Comparison of ENCODE assay signal across 20 cellular contexts in the genomic region with DNA sequence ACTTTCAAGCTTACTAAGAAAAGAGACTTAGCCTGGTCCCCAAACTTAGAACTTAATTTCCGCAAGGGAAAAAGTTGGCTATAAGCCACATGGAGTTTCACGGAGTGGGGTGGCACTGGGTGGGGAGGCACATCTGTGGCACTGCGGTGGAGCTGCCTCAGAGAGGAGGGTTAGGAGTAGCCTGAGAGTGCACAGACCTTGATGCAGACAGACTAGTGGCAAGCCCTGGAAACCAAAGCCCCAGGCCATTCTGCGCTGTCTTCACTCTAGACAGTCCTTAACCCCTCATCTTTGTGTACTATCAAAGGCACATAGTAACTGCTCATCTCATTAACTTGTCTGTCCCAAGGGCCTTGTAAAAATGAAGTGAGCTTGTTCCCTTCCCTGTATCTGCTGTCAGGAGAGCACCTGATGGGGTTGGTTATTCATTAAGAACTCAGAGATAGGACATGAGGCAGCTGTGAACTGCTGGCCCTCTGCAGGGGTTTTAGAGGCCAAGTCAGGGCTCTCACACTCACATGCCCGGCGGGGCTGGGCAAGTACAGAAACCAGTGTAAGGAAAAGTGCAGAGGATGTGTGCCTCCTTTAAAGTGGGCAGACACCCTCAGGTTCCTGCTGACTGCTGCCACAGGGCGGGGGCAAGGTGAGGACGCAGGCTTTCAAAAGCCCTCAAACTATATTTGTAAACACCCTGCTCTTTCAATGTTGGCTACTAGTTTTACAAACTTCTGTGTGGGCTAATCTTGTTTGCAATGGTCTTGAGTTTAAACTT. TPM values are rescaled to one million over a fixed set of nuclear protein-coding genes. Genes with fewer than 3 reads are reported as not detected.
DNase-seq lines count a peak whose midpoint lies in the region; ATAC-seq and TF ChIP-seq lines count a peak whose summit lies in the region.
"Had no signal": no experiment of that assay in that cellular context is flagged by ENCODE, and none has a peak within 500 bp of the region (broad histone marks: within the 10 kb centered on the region; RNA-seq: fewer than 3 reads in every experiment).

No MANE protein-coding gene starts in this region.

- no peaks in the 10 kb centered on the region for H3K9me3 Mint-ChIP-seq in CD4-positive, alpha-beta memory T cell
- no peaks in the 10 kb centered on the region for H3K9me3 Mint-ChIP-seq in natural killer cell
- H3K9me3 Mint-ChIP-seq: neural progenitor cell had no signal

- H3K9me3 ChIP-seq in CD4-positive, alpha-beta memory T cell (ENCODE audit: control insufficient read depth in 1 of 2, low read length in 2 of 2) = no peaks in the 10 kb centered on the region
- H3K9me3 ChIP-seq in KOPT-K1 (ENCODE audit: insufficient read depth, low read length, poor library complexity, severe bottlenecking) (no peaks in the 10 kb centered on the region), Karpas-422 (ENCODE audit: low read length) (no peaks in the 10 kb centered on the region)
- H3K9me3 ChIP-seq: right atrium auricular region had no signal

- H3K4me3 Mint-ChIP-seq in CD4-positive, alpha-beta memory T cell = peak overlapping the region; percentile 60 to 78 (median 70)
- peak overlapping the region; percentile 9 for H3K4me3 Mint-ChIP-seq in natural killer cell
- H3K4me3 Mint-ChIP-seq: neural progenitor cell had no signal

- H3K4me1 Mint-ChIP-seq in CD4-positive, alpha-beta memory T cell = peaks cover 35 to 89% (median 66%) of the 10 kb centered on the region in 4 donors
- H3K4me1 Mint-ChIP-seq in natural killer cell = peaks cover 0 to 30% of the 10 kb centered on the region in 2 donors
- H3K4me1 Mint-ChIP-seq: neural progenitor cell had no signal

- H4K20me1 ChIP-seq in Karpas-422 (ENCODE audit: insufficient read depth, low read depth, low read length) = no peaks in the 10 kb centered on the region

- no peak overlapping the region for H2AFZ ChIP-seq in Karpas-422 (ENCODE audit: low read length)
- H2AFZ ChIP-seq: GM23248, neural progenitor cell had no signal

- no peaks in the 10 kb centered on the region for H3K79me2 ChIP-seq in Karpas-422 (ENCODE audit: low read length)

- in situ Hi-C loops in GM13976 (cut with MboI; ENCODE audit: low sequenced_read_pairs, unreplicated experiment) = no loop called here

- H3K4me3 ChIP-seq in CD4-positive, alpha-beta memory T cell (ENCODE audit: low read length in 2 of 2) = peak overlapping the region in 1 of 2 donors; percentile 11
- no peak overlapping the region for H3K4me3 ChIP-seq in Karpas-422 (ENCODE audit: low read length)
- H3K4me3 ChIP-seq: GM23248, neural progenitor cell, right atrium auricular region had no signal

- no peaks in the 10 kb centered on the region for H3K27me3 Mint-ChIP-seq in CD4-positive, alpha-beta memory T cell
- H3K27me3 Mint-ChIP-seq in natural killer cell (ENCODE audit: low read depth in 2 of 2) = no peaks in the 10 kb centered on the region

- H3K4me2 ChIP-seq in Karpas-422 (ENCODE audit: low read depth, low read length, poor library complexity, severe bottlenecking) = no peak overlapping the region
- H3K4me2 ChIP-seq: neural progenitor cell had no signal

- H3K9ac ChIP-seq in Karpas-422 (ENCODE audit: low read length) = no peak overlapping the region
- H3K9ac ChIP-seq: GM23248, neural progenitor cell had no signal

- H3K27ac Mint-ChIP-seq in CD4-positive, alpha-beta memory T cell = peak overlapping the region; percentile 68 to 91 (median 84)
- peak overlapping the region in 1 of 2 donors; percentile 22 for H3K27ac Mint-ChIP-seq in natural killer cell
- H3K27ac Mint-ChIP-seq: neural progenitor cell had no signal

- no peak for TF ChIP-seq CTCF in natural killer cell (IDR thresholded peaks at IDR 0.05)
- TF ChIP-seq CTCF in GM13976 (IDR thresholded peaks at IDR 0.05; ENCODE audit: borderline replicate concordance, control extremely low read depth, extremely low read depth, insufficient read depth, missing control alignments) = no peak

- H3K27ac ChIP-seq in CD4-positive, alpha-beta memory T cell (ENCODE audit: low read depth, low read length) = peak overlapping the region; percentile 26
- peak overlapping the region; percentile 19 for H3K27ac ChIP-seq in KOPT-K1 (ENCODE audit: low read depth, low read length, poor library complexity, severe bottlenecking)
- no peak overlapping the region for H3K27ac ChIP-seq in Karpas-422 (ENCODE audit: low read length)
- H3K27ac ChIP-seq: GM23248, neural progenitor cell, right atrium auricular region had no signal

- ATAC-seq in natural killer cell = peak in 2 of 3 donors; percentile 55 to 56
- no peak for ATAC-seq in GM19452 (IDR thresholded peaks at IDR 0.05; ENCODE audit: unreplicated experiment)

- peaks cover 66% of the 10 kb centered on the region for H3K36me3 ChIP-seq in CD4-positive, alpha-beta memory T cell (ENCODE audit: insufficient read depth, low read length)
- peaks cover 100% of the 10 kb centered on the region for H3K36me3 ChIP-seq in KOPT-K1 (ENCODE audit: insufficient read depth, low read length)
- peaks cover 40% of the 10 kb centered on the region; the same call in 1 of the 2 replicates for H3K36me3 ChIP-seq in Karpas-422 (ENCODE audit: insufficient read depth, low read length)

- POLR2A ChIA-PET in CD4-positive, alpha-beta memory T cell (lab: Charles Lee; ENCODE audit: partially characterized antibody) = interaction anchor here (0.7 to 9.1 kb wide), 14 partner anchors 9 to 112 kb away, joined by 3 to 108 read pairs (median 6); partner anchors contain the start of genes CXCR6 and FYCO1

- peak; percentile 36 to 55 (median 43) for DNase-seq in CD4-positive, alpha-beta memory T cell
- DNase-seq in activated gamma-delta T cell treated with Interleukin-2 at 50 U/mL for 16 hours = peak; percentile 59
- no peak for DNase-seq in natural killer cell
- no peak for DNase-seq in GM13976 (ENCODE audit: low spot score)
- no peak for DNase-seq in Karpas-422
- no peak for DNase-seq in DMS114 treated with DMSO at 0.1 percent for 48 hours (lab: John Stamatoyannopoulos, UW; ENCODE audit: unreplicated experiment)
- DNase-seq: AML-193, amniotic stem cell, DMS153, foreskin melanocyte, GM23248, mammary epithelial cell, NCI-H1694, NCI-H82 had no signal

- peaks cover 79 to 83% of the 10 kb centered on the region in 2 donors for H3K36me3 Mint-ChIP-seq in CD4-positive, alpha-beta memory T cell
- H3K36me3 Mint-ChIP-seq in natural killer cell = peaks cover 26% of the 10 kb centered on the region

- CTCF ChIA-PET in CD4-positive, alpha-beta memory T cell (lab: Charles Lee; ENCODE audit: partially characterized antibody) = interaction anchor here (0.9 to 14.1 kb wide), 12 partner anchors 9 to 404 kb away, joined by 3 to 153 read pairs (median 8); partner anchors contain the start of gene CXCR6

- peaks cover 71% of the 10 kb centered on the region for H3K4me1 ChIP-seq in CD4-positive, alpha-beta memory T cell (ENCODE audit: insufficient read depth, low read length)
- H3K4me1 ChIP-seq in Karpas-422 (ENCODE audit: low read length) = peaks cover 5% of the 10 kb centered on the region
- H3K4me1 ChIP-seq: neural progenitor cell had no signal

- H3K9me2 ChIP-seq in Karpas-422 (replicated peaks; ENCODE audit: insufficient read depth, low read length) = no peaks in the 10 kb centered on the region

- intact Hi-C loops in CD4-positive, alpha-beta memory T cell (cut with micrococcal nuclease) = loop anchor here (1.0 kb wide), 3 partner anchors 11 to 114 kb away; partner anchors contain the start of gene CXCR6
- intact Hi-C loops in natural killer cell (cut with micrococcal nuclease) = no loop called here

- no peaks in the 10 kb centered on the region for H3K27me3 ChIP-seq in CD4-positive, alpha-beta memory T cell (ENCODE audit: insufficient read depth, low read length)
- H3K27me3 ChIP-seq in Karpas-422 (ENCODE audit: low read length) = no peaks in the 10 kb centered on the region
- H3K27me3 ChIP-seq: neural progenitor cell, right atrium auricular region had no signal

RNA-seq across cellular contexts. Expression of gene CXCR6, which starts 22.2 kb away (rescaled TPM):
- total RNA-seq in CD4-positive, alpha-beta memory T cell = 1 to 10 TPM; 8.6 to 9.6 TPM
- polyA plus RNA-seq in CD4-positive, alpha-beta memory T cell = 10 to 100 TPM in 1 of 2 donors, 1 to 10 TPM in 1; 6.1 to 13.6 TPM
- total RNA-seq in natural killer cell = 1 to 10 TPM in 2 of 3 donors, under 1 TPM in 1; 0.95 to 2.1 (median 1.7) TPM
- not detected in 2 replicates for total RNA-seq in Karpas-422 (2014; rRNA removed; shearing (Covaris generic); ENCODE audit: low replicate concordance)
- total RNA-seq: chondrocyte, endothelial cell of umbilical vein, GM23248, mammary epithelial cell had no signal
- polyA plus RNA-seq: endothelial cell of umbilical vein, GM23248, mammary epithelial cell had no signal

RNA-seq across cellular contexts. Expression of gene FYCO1, which starts 30.2 kb away (rescaled TPM):
- total RNA-seq in CD4-positive, alpha-beta memory T cell = 10 to 100 TPM; 42.5 to 43.3 TPM
- 10 to 100 TPM in 1 of 2 donors, under 1 TPM in 1; 0.73 to 10.8 TPM for polyA plus RNA-seq in CD4-positive, alpha-beta memory T cell
- 10 to 100 TPM; 23.0 to 28.4 (median 27.5) TPM for total RNA-seq in natural killer cell
- 7.3 and 7.4 TPM in 2 replicates for total RNA-seq in Karpas-422 (2014; rRNA removed; shearing (Covaris generic); ENCODE audit: low replicate concordance)

Comparison
In these comparisons a context has a peak if more than half of its experiments do, and no peak if none do; other contexts are left out.
1. DNase-seq: peak in CD4-positive, alpha-beta memory T cell (5 of 5) and activated gamma-delta T cell treated with Interleukin-2 at 50 U/mL for 16 hours (single experiment); none in natural killer cell (single experiment), GM13976 (single experiment), Karpas-422 (single experiment) and DMS114 treated with DMSO at 0.1 percent for 48 hours (single experiment).